ENCODE assay signal across 19 cellular contexts in genomic region chr4:3525532-3526430, GRCh38.
"Had no signal": no experiment of that assay in that cellular context is flagged by ENCODE, and none has a peak within 500 bp of the region (broad histone marks: within the 10 kb centered on the region; RNA-seq: fewer than 3 reads in every experiment).

No MANE protein-coding gene starts in this region.

- H3K4me3 ChIP-seq: colonic mucosa, gastrocnemius medialis, left ventricle myocardium inferior had no signal

- H3K9me3 ChIP-seq: colonic mucosa, gastrocnemius medialis, left ventricle myocardium inferior had no signal

- H3K27ac Mint-ChIP-seq: activated T-helper 1 cell treated with anti-CD3 and anti-CD28 coated beads, Interleukin-12 subunit alpha, Interleukin-12 subunit beta, Interleukin-2, Interleukin-4 antibody, amounts not matched to agents 30 ng/mL and 10 ng/mL and 1 ng/mL, durations not matched to agents 14 hours and 24 hours and 36 hours; memory B cell; progenitor cell of endocrine pancreas; stimulated activated naive CD8-positive, alpha-beta T cell treated with anti-CD3 and anti-CD28 coated beads, Interleukin-15, Interleukin-2, amounts not matched to agents 100 ng/mL and 50 ng/mL, for 24 hours; T-helper 2 cell treated with Interferon-gamma antibody and Interleukin-4, amounts not matched to agents 5 μg/mL and 100 μg/mL, for 36 hours; type B pancreatic cell had no signal

- H3K27ac ChIP-seq: brain microvascular endothelial cell, colonic mucosa, gastrocnemius medialis, left ventricle myocardium inferior had no signal

- H3K27me3 Mint-ChIP-seq: activated CD4-positive, alpha-beta T cell treated with anti-CD3 and anti-CD28 coated beads for 36 hours; memory B cell; naive thymus-derived CD8-positive, alpha-beta T cell; progenitor cell of endocrine pancreas; stimulated activated naive CD8-positive, alpha-beta T cell treated with anti-CD3 and anti-CD28 coated beads, Interleukin-15, Interleukin-2, amounts not matched to agents 100 ng/mL and 50 ng/mL, for 24 hours; type B pancreatic cell had no signal

- H3K27me3 ChIP-seq: brain microvascular endothelial cell, colonic mucosa, gastrocnemius medialis had no signal

- DNase-seq: activated CD4-positive, alpha-beta T cell treated with anti-CD3 and anti-CD28 coated beads for 36 hours; activated CD4-positive, alpha-beta T cell treated with anti-CD3 and anti-CD28 coated beads, Interleukin-2, amount 50 U/mL, for 48 hours; activated naive CD4-positive, alpha-beta T cell treated with Interleukin-2 at 50 U/mL for 16 hours; anterior cingulate cortex; brain microvascular endothelial cell; central memory CD4-positive, alpha-beta T cell; colonic mucosa; gastrocnemius medialis; left ventricle myocardium inferior; naive thymus-derived CD8-positive, alpha-beta T cell; nucleus accumbens had no signal

- H3K9me3 Mint-ChIP-seq: activated T-helper 1 cell treated with anti-CD3 and anti-CD28 coated beads, Interleukin-12 subunit alpha, Interleukin-12 subunit beta, Interleukin-2, Interleukin-4 antibody, amounts not matched to agents 30 ng/mL and 10 ng/mL and 1 ng/mL, durations not matched to agents 14 hours and 24 hours and 36 hours; memory B cell; naive thymus-derived CD8-positive, alpha-beta T cell; stimulated activated naive CD8-positive, alpha-beta T cell treated with anti-CD3 and anti-CD28 coated beads, Interleukin-15, Interleukin-2, amounts not matched to agents 100 ng/mL and 50 ng/mL, for 24 hours; T-helper 2 cell treated with Interferon-gamma antibody and Interleukin-4, amounts not matched to agents 5 μg/mL and 100 μg/mL, for 36 hours; type B pancreatic cell had no signal

- H3K4me3 Mint-ChIP-seq: activated CD4-positive, alpha-beta T cell treated with anti-CD3 and anti-CD28 coated beads for 36 hours; activated T-helper 1 cell treated with anti-CD3 and anti-CD28 coated beads, Interleukin-12 subunit alpha, Interleukin-12 subunit beta, Interleukin-2, Interleukin-4 antibody, amounts not matched to agents 30 ng/mL and 10 ng/mL and 1 ng/mL, durations not matched to agents 14 hours and 24 hours and 36 hours; memory B cell; stimulated activated naive CD8-positive, alpha-beta T cell treated with anti-CD3 and anti-CD28 coated beads, Interleukin-15, Interleukin-2, amounts not matched to agents 100 ng/mL and 50 ng/mL, for 24 hours; T-helper 2 cell treated with Interferon-gamma antibody and Interleukin-4, amounts not matched to agents 5 μg/mL and 100 μg/mL, for 36 hours; type B pancreatic cell had no signal

- FAIRE-seq: keratinocyte, TTC549 had no signal
